7 cellular contexts compared by ENCODE assay signal in genomic region chr2:85886585-85886984, GRCh38. TPM values are rescaled to one million over a fixed set of nuclear protein-coding genes. Genes with fewer than 3 reads are reported as not detected.
DNase-seq lines count a peak whose midpoint lies in the region; ATAC-seq and TF ChIP-seq lines count a peak whose summit lies in the region.

No MANE protein-coding gene starts in this region.

- H3K9ac ChIP-seq in KMS-11: no peak overlapping the region
- no peak overlapping the region for H3K9ac ChIP-seq in endodermal cell (ENCODE audit: extremely low read depth, low read length, poor library complexity, severe bottlenecking)
- H3K9ac ChIP-seq in neural progenitor cell: no peak overlapping the region

- H3K4me2 ChIP-seq in KMS-11: peak overlapping the region; percentile 69
- no peak overlapping the region for H3K4me2 ChIP-seq in neural progenitor cell

- H3K27ac ChIP-seq in KMS-11: no peak overlapping the region
- no peak overlapping the region for H3K27ac ChIP-seq in endodermal cell (ENCODE audit: low read depth, low read length)
- H3K27ac ChIP-seq in neural progenitor cell: no peak overlapping the region
- peak overlapping the region; percentile 95 for H3K27ac ChIP-seq in temporal lobe (ENCODE audit: low read depth, low read length)

- H3K4me3 ChIP-seq in KMS-11 (IDR thresholded peaks at IDR 0.05; ENCODE audit: insufficient read depth, low read depth, low read length) (no peak overlapping the region), endodermal cell (ENCODE audit: low read length) (peak overlapping the region; percentile 89), neural progenitor cell (no peak overlapping the region), BE2C (ENCODE audit: low read depth, low read length) (no peak overlapping the region)

- no peak for ATAC-seq in HG03175 (IDR thresholded peaks at IDR 0.05; ENCODE audit: unreplicated experiment)

- DNase-seq in activated CD8-positive, alpha-beta memory T cell treated with anti-CD3 and anti-CD28 coated beads for 24 hours: peak; percentile 80
- DNase-seq in endodermal cell: no peak
- DNase-seq in neural progenitor cell (ENCODE audit: low spot score): no peak
- no peak for DNase-seq in BE2C

- no peak overlapping the region for H2AFZ ChIP-seq in KMS-11 (ENCODE audit: low read depth)
- H2AFZ ChIP-seq in neural progenitor cell (replicated peaks): no peak overlapping the region

- H3F3A ChIP-seq in neural progenitor cell (ENCODE audit: low read depth): peaks cover 17% of the 10 kb centered on the region

- H4K20me1 ChIP-seq in KMS-11 (ENCODE audit: insufficient read depth) (no peaks in the 10 kb centered on the region; the same call in 1 of the 2 replicates), neural progenitor cell (ENCODE audit: low read depth) (peaks cover 10% of the 10 kb centered on the region)

- TF ChIP-seq CTCF in KMS-11 (conservative IDR thresholded peaks at IDR 0.05; ENCODE audit: low read depth, low read length): no peak
- no peak for TF ChIP-seq CTCF in endodermal cell (conservative IDR thresholded peaks at IDR 0.05)
- no peak for TF ChIP-seq CTCF in neural progenitor cell (IDR thresholded peaks at IDR 0.05)
- no peak for TF ChIP-seq CTCF in BE2C (IDR thresholded peaks at IDR 0.05; ENCODE audit: low read depth, low read length)

- no peaks in the 10 kb centered on the region for H3K27me3 ChIP-seq in KMS-11 (ENCODE audit: insufficient read depth, low read depth)
- H3K27me3 ChIP-seq in endodermal cell (ENCODE audit: control insufficient read depth, insufficient read depth, low read length, poor library complexity, severe bottlenecking): no peaks in the 10 kb centered on the region
- peaks cover 33% of the 10 kb centered on the region for H3K27me3 ChIP-seq in neural progenitor cell
- H3K27me3 ChIP-seq in BE2C: no peaks in the 10 kb centered on the region

- H3K4me3 Mint-ChIP-seq in endodermal cell: peak overlapping the region; percentile 68
- peak overlapping the region; percentile 31 for H3K4me3 Mint-ChIP-seq in neural progenitor cell

- H3K4me1 Mint-ChIP-seq in endodermal cell (peaks cover 28% of the 10 kb centered on the region), neural progenitor cell (peaks cover 34% of the 10 kb centered on the region)

- H3K27me3 Mint-ChIP-seq in endodermal cell (ENCODE audit: insufficient read depth) (peaks cover 22% of the 10 kb centered on the region), neural progenitor cell (ENCODE audit: insufficient read depth, low read depth) (peaks cover 11% of the 10 kb centered on the region)

- H3K79me2 ChIP-seq in KMS-11 (ENCODE audit: insufficient read depth, low read depth) (peaks cover 48% of the 10 kb centered on the region), neural progenitor cell (ENCODE audit: low read depth) (no peaks in the 10 kb centered on the region)

- 0 out of 2 replicates have a peak, but pooled peaks cover 4% of the 10 kb centered on the region for H3K36me3 ChIP-seq in KMS-11 (ENCODE audit: insufficient read depth)
- peaks cover 12% of the 10 kb centered on the region for H3K36me3 ChIP-seq in endodermal cell (ENCODE audit: control insufficient read depth, insufficient read depth, low read length)
- no peaks in the 10 kb centered on the region for H3K36me3 ChIP-seq in neural progenitor cell
- H3K36me3 ChIP-seq in BE2C: no peaks in the 10 kb centered on the region

- peaks cover 20% of the 10 kb centered on the region for H3K36me3 Mint-ChIP-seq in endodermal cell (ENCODE audit: low read depth)
- peaks cover 6% of the 10 kb centered on the region for H3K36me3 Mint-ChIP-seq in neural progenitor cell

- H3K9me3 Mint-ChIP-seq in endodermal cell (peaks cover 20% of the 10 kb centered on the region), neural progenitor cell (peaks cover 13% of the 10 kb centered on the region)

- peaks cover 28% of the 10 kb centered on the region for H3K9me3 ChIP-seq in endodermal cell (ENCODE audit: control insufficient read depth, low read length)
- H3K9me3 ChIP-seq in neural progenitor cell (ENCODE audit: low read depth): no peaks in the 10 kb centered on the region
- no peaks in the 10 kb centered on the region for H3K9me3 ChIP-seq in BE2C

- H3K4me1 ChIP-seq in KMS-11 (ENCODE audit: low read depth, poor library complexity, severe bottlenecking) (peaks cover 37% of the 10 kb centered on the region), endodermal cell (ENCODE audit: control insufficient read depth, insufficient read depth, low read length) (no peaks in the 10 kb centered on the region), neural progenitor cell (peaks cover 18% of the 10 kb centered on the region), BE2C (no peaks in the 10 kb centered on the region)

- WGBS in endodermal cell (ENCODE audit: insufficient coverage in 1 of 2, insufficient read length in 1 of 2), 2 experiments: 77 to 79% methylated on average over 8 to 11 of the region's 11 CpGs

- H3K27ac Mint-ChIP-seq in endodermal cell: no peak overlapping the region
- H3K27ac Mint-ChIP-seq in neural progenitor cell: no peak overlapping the region

RNA-seq across cellular contexts. Expression of gene ST3GAL5, which starts 2.2 kb away (rescaled TPM):
- total RNA-seq in endodermal cell (10 to 100 TPM; 26.6 to 27.4 TPM), neural progenitor cell (ENCODE audit: low replicate concordance) (9.7 and 9.9 TPM in 2 replicates), temporal lobe (26.6 TPM)
- 15.1 TPM for polyA plus RNA-seq in endodermal cell (2013, experiment 1 of 2)
- 15.8 TPM for polyA plus RNA-seq in endodermal cell (2013, experiment 2 of 2)
- polyA plus RNA-seq in BE2C (2012; ENCODE audit: insufficient read depth, insufficient read length, low read depth): 11.0 TPM
